Comparison of ENCODE assay signal across 11 cellular contexts in genomic region chr1:109636201-109636952, GRCh38. TPM values are rescaled to one million over a fixed set of nuclear protein-coding genes. Genes with fewer than 3 reads are reported as not detected.
A peak's percentile ranks its signal among the peaks of the same experiment; 100 is the strongest.
DNase-seq lines count a peak whose midpoint lies in the region; ATAC-seq lines count a peak whose summit lies in the region.
"Had no signal": no experiment of that assay in that cellular context is flagged by ENCODE, and none has a peak within 500 bp of the region (broad histone marks: within the 10 kb centered on the region; RNA-seq: fewer than 3 reads in every experiment).

No MANE protein-coding gene starts in this region.

- peak overlapping the region; percentile 36 for H3K56ac ChIP-seq in mesendoderm (ENCODE audit: low read length)

- no peaks in the 10 kb centered on the region for H3K79me1 ChIP-seq in mesendoderm (ENCODE audit: low read length)

- H3K9ac ChIP-seq in mesendoderm (ENCODE audit: low read length), result no peak overlapping the region

- no CpG with 5 or more reads among the region's 9 CpGs for WGBS in mesendoderm (ENCODE audit: extremely low coverage, insufficient coverage, low lambda C conversion rate)

- no peak overlapping the region for H3K4me2 ChIP-seq in mesendoderm (ENCODE audit: low read length)

- no peak overlapping the region for H3K4ac ChIP-seq in mesendoderm (ENCODE audit: low read depth, low read length)

- H3K4me3 ChIP-seq in MG63 (no peak overlapping the region), mesendoderm (ENCODE audit: low read length) (no peak overlapping the region)

- H3K4me1 ChIP-seq in mesendoderm (ENCODE audit: control insufficient read depth, low read depth, low read length), result peaks cover 5% of the 10 kb centered on the region

- peaks cover 16% of the 10 kb centered on the region for H3K36me3 ChIP-seq in MG63
- H3K36me3 ChIP-seq in mesendoderm (ENCODE audit: control insufficient read depth, insufficient read depth, low read length), result no peaks in the 10 kb centered on the region

- ATAC-seq in GM21447 (IDR thresholded peaks at IDR 0.05; ENCODE audit: unreplicated experiment) (no peak), HG03432 (IDR thresholded peaks at IDR 0.05; ENCODE audit: unreplicated experiment) (no peak)

- no peak overlapping the region for H4K8ac ChIP-seq in mesendoderm (ENCODE audit: low read depth, low read length)

- H2AK5ac ChIP-seq in mesendoderm (ENCODE audit: low read length), result no peak overlapping the region

- no peak overlapping the region for H2BK15ac ChIP-seq in mesendoderm (replicated peaks; ENCODE audit: low read depth)

- H3K9me3 ChIP-seq in MG63, result no peaks in the 10 kb centered on the region

- H2BK5ac ChIP-seq in mesendoderm (ENCODE audit: low read length), result no peak overlapping the region

- H3K27me3 ChIP-seq in MG63 (no peaks in the 10 kb centered on the region), mesendoderm (ENCODE audit: insufficient read depth, low read length, poor library complexity) (no peaks in the 10 kb centered on the region)

- H2BK120ac ChIP-seq in mesendoderm (ENCODE audit: low read depth, low read length), result no peak overlapping the region

- no peak overlapping the region for H3K23ac ChIP-seq in mesendoderm (ENCODE audit: low read length)

- no peaks in the 10 kb centered on the region for H3K79me2 ChIP-seq in mesendoderm (ENCODE audit: control insufficient read depth, insufficient read depth, low read length)

- H3K27ac ChIP-seq in mesendoderm (ENCODE audit: low read depth, low read length), result peak overlapping the region; percentile 14

- DNase-seq in AG20443 (ENCODE audit: low spot score), result peak; percentile 78
- peak; percentile 51 for DNase-seq in MG63
- DNase-seq in ecto neural progenitor cell (ENCODE audit: low spot score), result peak; percentile 47
- peak; percentile 66 for DNase-seq in mesendoderm
- DNase-seq in stimulated activated naive CD4-positive, alpha-beta T cell (lab: John Stamatoyannopoulos, UW), result no peak
- DNase-seq in NCI-H1694 (lab: John Stamatoyannopoulos, UW), result no peak
- DNase-seq: activated CD8-positive, alpha-beta memory T cell treated with anti-CD3 and anti-CD28 coated beads, Interleukin-2, amount 50 U/mL, for 48 hours; NCI-H1417; SHP77 treated with DMSO at 0.1 percent for 48 hours had no signal

- H3K18ac ChIP-seq in mesendoderm (ENCODE audit: low read length), result no peak overlapping the region

- no peak overlapping the region for H4K5ac ChIP-seq in mesendoderm (ENCODE audit: low read length)

RNA-seq across cellular contexts. Expression of gene AMPD2, which starts 16.7 kb away (rescaled TPM):
- 119 and 172 TPM in 2 replicates for total RNA-seq in MG63 (2014; rRNA removed; shearing (Covaris generic); ENCODE audit: low replicate concordance)
- polyA plus RNA-seq in mesendoderm (2013, experiment 1 of 2), result 26.9 TPM
- 26.2 TPM for polyA plus RNA-seq in mesendoderm (2013, experiment 2 of 2)

RNA-seq across cellular contexts. Expression of gene GNAT2, which starts 17.0 kb away (rescaled TPM):
- 0.10 TPM in 1 of 2 replicates, not detected in the other for total RNA-seq in MG63 (2014; rRNA removed; shearing (Covaris generic); ENCODE audit: low replicate concordance)
- 0.13 TPM for polyA plus RNA-seq in mesendoderm (2013, experiment 1 of 2)
- polyA plus RNA-seq in mesendoderm (2013, experiment 2 of 2), result 0.25 TPM

RNA-seq across cellular contexts. Expression of gene GSTM4, which starts 19.5 kb away (rescaled TPM):
- total RNA-seq in MG63 (2014; rRNA removed; shearing (Covaris generic); ENCODE audit: low replicate concordance), result 27.9 and 33.5 TPM in 2 replicates
- polyA plus RNA-seq in mesendoderm (2013, experiment 1 of 2), result 9.2 TPM
- polyA plus RNA-seq in mesendoderm (2013, experiment 2 of 2), result 9.5 TPM

RNA-seq across cellular contexts. Expression of gene GSTM2, which starts 31.5 kb away (rescaled TPM):
- 20.0 and 22.2 TPM in 2 replicates for total RNA-seq in MG63 (2014; rRNA removed; shearing (Covaris generic); ENCODE audit: low replicate concordance)
- polyA plus RNA-seq in mesendoderm (2013, experiment 1 of 2), result 10.1 TPM
- polyA plus RNA-seq in mesendoderm (2013, experiment 2 of 2), result 10.5 TPM

RNA-seq across cellular contexts. Expression of gene GSTM1, which starts 51.2 kb away (rescaled TPM):
- 67.7 and 86.1 TPM in 2 replicates for total RNA-seq in MG63 (2014; rRNA removed; shearing (Covaris generic); ENCODE audit: low replicate concordance)
- polyA plus RNA-seq in mesendoderm (2013, experiment 1 of 2), result 25.3 TPM
- polyA plus RNA-seq in mesendoderm (2013, experiment 2 of 2), result 23.1 TPM

Comparison
In these comparisons a context has a peak if more than half of its experiments do, and no peak if none do; other contexts are left out.
1. DNase-seq: peak in AG20443 (single experiment), MG63 (single experiment), ecto neural progenitor cell (single experiment) and mesendoderm (single experiment); none in stimulated activated naive CD4-positive, alpha-beta T cell (0 of 6) and NCI-H1694 (single experiment).